In genomic region chr5:33472805-33473409, GRCh38 we compare ENCODE assay signal across 24 cellular contexts. TPM values are rescaled to one million over a fixed set of nuclear protein-coding genes. Genes with fewer than 3 reads are reported as not detected.
DNase-seq lines count a peak whose midpoint lies in the region; ATAC-seq and TF ChIP-seq lines count a peak whose summit lies in the region.
"Had no signal": no experiment of that assay in that cellular context is flagged by ENCODE, and none has a peak within 500 bp of the region (broad histone marks: within the 10 kb centered on the region; RNA-seq: fewer than 3 reads in every experiment).

No MANE protein-coding gene starts in this region.

- no peak overlapping the region for H2AK9ac ChIP-seq in IMR-90 (replicated peaks; ENCODE audit: low read depth, low read length, poor library complexity)

- POLR2A ChIA-PET in IMR-90 (lab: Charles Lee; ENCODE audit: unreplicated experiment), result no interaction called here

- peaks cover 24 to 28% of the 10 kb centered on the region in 2 experiments for H3K4me1 Mint-ChIP-seq in H9
- peaks cover 21% of the 10 kb centered on the region for H3K4me1 Mint-ChIP-seq in endodermal cell
- H3K4me1 Mint-ChIP-seq in mesothelial cell of epicardium, result peaks cover 3% of the 10 kb centered on the region
- H3K4me1 Mint-ChIP-seq: CD4-positive, alpha-beta memory T cell had no signal

- H4K20me1 ChIP-seq in H9 (ENCODE audit: control insufficient read depth, insufficient read depth, insufficient read length) (no peaks in the 10 kb centered on the region), IMR-90 (ENCODE audit: insufficient read depth, low read length) (peaks cover 9% of the 10 kb centered on the region; the same call in 1 of the 2 replicates)

- peak; percentile 46 for DNase-seq in H9
- no peak for DNase-seq in IMR-90
- DNase-seq in endodermal cell, result no peak
- no peak for DNase-seq in mesothelial cell of epicardium (ENCODE audit: low spot score in 2 of 2, unreplicated experiment in 2 of 2)
- DNase-seq in CD1c-positive myeloid dendritic cell (ENCODE audit: extremely low spot score), result no peak
- no peak for DNase-seq in mesenchymal stem cell
- DNase-seq: AML-193; CD4-positive, alpha-beta memory T cell; COR-L47; DMS53; GDM1; Kasumi-1; NCI-H1092 treated with DMSO at 0.1 percent for 48 hours; NCI-H1436; NCI-H187 treated with DMSO at 0.1 percent for 48 hours; NCI-H2171 treated with DMSO at 0.1 percent for 48 hours; NCI-H524; NCI-H748 treated with DMSO at 0.1 percent for 48 hours; PC-3 had no signal

- H3K27me3 ChIP-seq in H9 (ENCODE audit: insufficient read depth, low read length) (no peaks in the 10 kb centered on the region), IMR-90 (ENCODE audit: control insufficient read depth, insufficient read depth, low read length) (no peaks in the 10 kb centered on the region), endodermal cell (ENCODE audit: control insufficient read depth, insufficient read depth, low read length, poor library complexity, severe bottlenecking) (no peaks in the 10 kb centered on the region), mesenchymal stem cell (ENCODE audit: control insufficient read depth in 1 of 2, insufficient read depth in 1 of 2, low read length in 2 of 2) (no peaks in the 10 kb centered on the region)
- H3K27me3 ChIP-seq: BLaER1 treated with 17β-estradiol and CSF1 and Interleukin-3, amounts not matched to agents 10 nM and 100 nM had no signal

- H2AFZ ChIP-seq in H9 (ENCODE audit: low read length), result no peak overlapping the region
- no peak overlapping the region for H2AFZ ChIP-seq in IMR-90 (replicated peaks; ENCODE audit: low read length, poor library complexity)
- H2AFZ ChIP-seq in mesenchymal stem cell (ENCODE audit: low read depth, low read length), result no peak overlapping the region

- H4K8ac ChIP-seq in H9 (replicated peaks; ENCODE audit: insufficient read length, low read depth, low read length) (no peak overlapping the region), IMR-90 (ENCODE audit: low read depth in 2 of 2, low read length in 2 of 2) (no peak overlapping the region), mesenchymal stem cell (ENCODE audit: low read length) (no peak overlapping the region)

- H3K4ac ChIP-seq in H9 (ENCODE audit: low read depth, low read length) (no peak overlapping the region), IMR-90 (ENCODE audit: low read depth, low read length) (no peak overlapping the region), mesenchymal stem cell (ENCODE audit: low read depth in 1 of 2, low read length in 2 of 2) (no peak overlapping the region)

- H3K27me3 Mint-ChIP-seq in H9 (ENCODE audit: low read depth) (no peaks in the 10 kb centered on the region), endodermal cell (ENCODE audit: insufficient read depth) (no peaks in the 10 kb centered on the region), mesothelial cell of epicardium (ENCODE audit: low read depth) (no peaks in the 10 kb centered on the region)
- H3K27me3 Mint-ChIP-seq: CD4-positive, alpha-beta memory T cell had no signal

- H3K79me1 ChIP-seq in H9 (ENCODE audit: insufficient read depth, low read depth, low read length, poor library complexity, severe bottlenecking) (peaks cover 3% of the 10 kb centered on the region), IMR-90 (ENCODE audit: low read depth in 1 of 2, low read length in 2 of 2) (peaks cover 0 to 10% of the 10 kb centered on the region in 2 experiments; a peak in 3 of 4 replicates), mesenchymal stem cell (replicated peaks; ENCODE audit: low read length, poor library complexity, severe bottlenecking) (peaks cover 19% of the 10 kb centered on the region)

- no peak for TF ChIP-seq POLR2A in IMR-90 (IDR thresholded peaks at IDR 0.05; ENCODE audit: low read depth, low read length)

- H3K56ac ChIP-seq in H9 (ENCODE audit: insufficient read length, low read depth, low read length) (no peak overlapping the region), IMR-90 (ENCODE audit: extremely low read depth, insufficient read depth, low read length) (no peak overlapping the region)

- H3K4me1 ChIP-seq in H9 (ENCODE audit: insufficient read depth, low read length) (no peaks in the 10 kb centered on the region), IMR-90 (ENCODE audit: control insufficient read depth, insufficient read depth, low read length) (no peaks in the 10 kb centered on the region), endodermal cell (ENCODE audit: control insufficient read depth, insufficient read depth, low read length) (peaks cover 12% of the 10 kb centered on the region), mesenchymal stem cell (ENCODE audit: control insufficient read depth, insufficient read depth, low read depth, low read length) (peaks cover 1% of the 10 kb centered on the region)

- H3K14ac ChIP-seq in H9 (ENCODE audit: insufficient read depth, low read length) (no peak overlapping the region), IMR-90 (replicated peaks; ENCODE audit: low read depth, low read length) (no peak overlapping the region), mesenchymal stem cell (ENCODE audit: low read length in 2 of 2) (no peak overlapping the region)

- H3K27ac ChIP-seq in H9 (ENCODE audit: insufficient read length, low read depth, low read length), result no peak overlapping the region
- no peak overlapping the region for H3K27ac ChIP-seq in IMR-90 (ENCODE audit: insufficient read depth, low read length)
- no peak overlapping the region for H3K27ac ChIP-seq in endodermal cell (ENCODE audit: low read depth, low read length)
- H3K27ac ChIP-seq in mesenchymal stem cell (ENCODE audit: low read length, poor library complexity, severe bottlenecking), result no peak overlapping the region
- H3K27ac ChIP-seq: A549 had no signal

- TF ChIP-seq RAD21 in IMR-90 (IDR thresholded peaks at IDR 0.05; ENCODE audit: low read length), result no peak

- peaks cover 79 to 97% (median 96%) of the 10 kb centered on the region in 3 experiments for H3K36me3 Mint-ChIP-seq in H9 (ENCODE audit: insufficient read depth in 1 of 3, low read depth in 3 of 3)
- peaks cover 90% of the 10 kb centered on the region for H3K36me3 Mint-ChIP-seq in endodermal cell (ENCODE audit: low read depth)
- H3K36me3 Mint-ChIP-seq in mesothelial cell of epicardium, result peaks cover 61% of the 10 kb centered on the region

- H3K79me2 ChIP-seq in H9 (ENCODE audit: insufficient read depth, low read length), result no peaks in the 10 kb centered on the region

- WGBS in H9 (ENCODE audit: extremely low coverage, insufficient read length, low lambda C conversion rate), result no CpG with 5 or more reads among the region's 2 CpGs
- WGBS in IMR-90 (ENCODE audit: extremely low coverage in 2 of 2, insufficient read length in 1 of 2), 2 experiments, result 80% methylated on average over 1 of the region's 2 CpGs; no CpG with 5 or more reads in 1 of the 2 experiments
- WGBS in endodermal cell (ENCODE audit: insufficient coverage in 1 of 2, insufficient read length in 1 of 2), 2 experiments, result 40 to 53% methylated on average over 2 of the region's 2 CpGs
- 68% methylated on average over 2 of the region's 2 CpGs for WGBS in mesenchymal stem cell

- H3K9me3 Mint-ChIP-seq in H9 (peaks cover 2 to 3% of the 10 kb centered on the region in 2 experiments; a peak in 4 of 5 replicates), endodermal cell (peaks cover 6% of the 10 kb centered on the region), mesothelial cell of epicardium (peaks cover 7% of the 10 kb centered on the region)

- peaks cover 37% of the 10 kb centered on the region for H3K36me3 ChIP-seq in IMR-90 (ENCODE audit: control insufficient read depth, insufficient read depth, low read length)
- peaks cover 92% of the 10 kb centered on the region for H3K36me3 ChIP-seq in endodermal cell (ENCODE audit: control insufficient read depth, insufficient read depth, low read length)
- H3K36me3 ChIP-seq in mesenchymal stem cell (ENCODE audit: control insufficient read depth in 1 of 2, insufficient read depth in 2 of 2, low read depth in 1 of 2, low read length in 2 of 2), result peaks cover 23 to 83% of the 10 kb centered on the region in 2 experiments

- H3K9me1 ChIP-seq in IMR-90 (ENCODE audit: insufficient read depth, low read length), result no peaks in the 10 kb centered on the region

- H3K23ac ChIP-seq in H9 (ENCODE audit: insufficient read length, low read depth, low read length) (no peak overlapping the region), IMR-90 (ENCODE audit: low read depth, low read length) (no peak overlapping the region), mesenchymal stem cell (ENCODE audit: low read length in 2 of 2) (no peak overlapping the region)

- H2BK5ac ChIP-seq in H9 (ENCODE audit: insufficient read length, low read length), result no peak overlapping the region
- H2BK5ac ChIP-seq in IMR-90 (ENCODE audit: low read depth, low read length, poor library complexity, severe bottlenecking), result no peak overlapping the region
- H2BK5ac ChIP-seq in mesenchymal stem cell (ENCODE audit: low read depth, low read length, poor library complexity, severe bottlenecking), result no peak overlapping the region

- H3K18ac ChIP-seq in H9 (ENCODE audit: insufficient read length, low read depth, low read length) (no peak overlapping the region), IMR-90 (ENCODE audit: low read depth, low read length) (no peak overlapping the region), mesenchymal stem cell (ENCODE audit: low read depth in 1 of 2, low read length in 2 of 2) (no peak overlapping the region)

- no peak overlapping the region for H2BK120ac ChIP-seq in H9 (ENCODE audit: low read depth, low read length, poor library complexity, severe bottlenecking)
- no peak overlapping the region for H2BK120ac ChIP-seq in IMR-90 (ENCODE audit: low read depth, low read length)
- no peak overlapping the region for H2BK120ac ChIP-seq in mesenchymal stem cell (ENCODE audit: low read depth, low read length)

- peak overlapping the region; percentile 8 for H3T11ph ChIP-seq in H9 (ENCODE audit: low read length)

- H3K27ac Mint-ChIP-seq in H9 (peak overlapping the region; percentile 94 to 96 (median 94)), endodermal cell (peak overlapping the region; percentile 89), mesothelial cell of epicardium (peak overlapping the region; percentile 40)
- H3K27ac Mint-ChIP-seq: CD4-positive, alpha-beta memory T cell had no signal

- TF ChIP-seq CTCF in H9 (conservative IDR thresholded peaks at IDR 0.05) (no peak), IMR-90 (conservative IDR thresholded peaks at IDR 0.05; ENCODE audit: low read depth, low read length) (no peak), endodermal cell (conservative IDR thresholded peaks at IDR 0.05) (no peak), mesothelial cell of epicardium (IDR thresholded peaks at IDR 0.05; ENCODE audit: unreplicated experiment) (no peak)

- H2BK12ac ChIP-seq in H9 (ENCODE audit: insufficient read length, low read depth, low read length) (no peak overlapping the region), mesenchymal stem cell (ENCODE audit: low read length in 2 of 2) (no peak overlapping the region)

- H3K23me2 ChIP-seq in H9 (ENCODE audit: insufficient read length, low read depth, low read length, poor library complexity, severe bottlenecking), result no peaks in the 10 kb centered on the region

- no peak for ATAC-seq in IMR-90 (ENCODE audit: low read depth)
- ATAC-seq in HG03108 (IDR thresholded peaks at IDR 0.05; ENCODE audit: unreplicated experiment), result no peak
- ATAC-seq: A549, GM12878, PC-3, SK-N-SH treated with all-trans-retinoic acid at 6 μM for 48 hours had no signal

- no peak overlapping the region for H2BK15ac ChIP-seq in H9 (ENCODE audit: low read depth, low read length)
- no peak overlapping the region for H2BK15ac ChIP-seq in IMR-90 (ENCODE audit: low read depth, low read length)
- H2BK15ac ChIP-seq in mesenchymal stem cell (ENCODE audit: low read depth, poor library complexity, severe bottlenecking), result no peak overlapping the region

- H3K9ac ChIP-seq in H9 (ENCODE audit: extremely low read depth, insufficient read length, low read length) (no peak overlapping the region), IMR-90 (ENCODE audit: low read depth, low read length) (no peak overlapping the region), endodermal cell (ENCODE audit: extremely low read depth, low read length, poor library complexity, severe bottlenecking) (no peak overlapping the region), mesenchymal stem cell (ENCODE audit: low read length) (no peak overlapping the region)
- H3K9ac ChIP-seq: BLaER1 treated with 17β-estradiol and CSF1 and Interleukin-3, amounts not matched to agents 10 nM and 100 nM had no signal

- H4K5ac ChIP-seq in H9 (ENCODE audit: insufficient read length, low read depth, low read length), result no peak overlapping the region
- no peak overlapping the region for H4K5ac ChIP-seq in IMR-90 (ENCODE audit: low read depth, low read length)

- H3K4me3 ChIP-seq in IMR-90 (ENCODE audit: insufficient read depth, low read depth, low read length) (no peak overlapping the region), endodermal cell (ENCODE audit: low read length) (no peak overlapping the region), mesenchymal stem cell (ENCODE audit: insufficient read depth in 1 of 2, low read depth in 1 of 2, low read length in 2 of 2) (no peak overlapping the region)
- H3K4me3 ChIP-seq: A549; BLaER1 treated with 17β-estradiol and CSF1 and Interleukin-3, amounts not matched to agents 10 nM and 100 nM; GM12878 had no signal

- CTCF ChIA-PET in IMR-90 (lab: Yijun Ruan, JAX), result no interaction called here

- BruUV-seq in IMR-90 (replicated peaks; lab: Mats Ljungman, UMichigan), result no TSS peak

- H3K4me2 ChIP-seq in H9 (ENCODE audit: insufficient read depth, insufficient read length, low read length) (no peak overlapping the region), IMR-90 (ENCODE audit: low read depth, low read length) (no peak overlapping the region), mesenchymal stem cell (ENCODE audit: low read length, poor library complexity, severe bottlenecking) (no peak overlapping the region)
- H3K4me2 ChIP-seq: A549; BLaER1 treated with 17β-estradiol and CSF1 and Interleukin-3, amounts not matched to agents 10 nM and 100 nM had no signal

- dilution Hi-C loops in IMR-90 (cut with HindIII; ENCODE audit: low sequenced_read_pairs, unreplicated experiment), result no loop called here

- H3K4me3 Mint-ChIP-seq in H9 (peak overlapping the region in 1 of 2 experiments; percentile 19; a peak in 3 of 5 replicates), endodermal cell (no peak overlapping the region), mesothelial cell of epicardium (no peak overlapping the region)
- H3K4me3 Mint-ChIP-seq: CD4-positive, alpha-beta memory T cell had no signal

- H3K9me3 ChIP-seq in H9 (ENCODE audit: control insufficient read depth, low read depth, low read length) (no peaks in the 10 kb centered on the region), IMR-90 (ENCODE audit: control insufficient read depth, insufficient read depth, low read length) (no peaks in the 10 kb centered on the region), endodermal cell (ENCODE audit: control insufficient read depth, low read length) (peaks cover 42% of the 10 kb centered on the region), mesenchymal stem cell (ENCODE audit: control insufficient read depth, low read length) (no peaks in the 10 kb centered on the region)
- H3K9me3 ChIP-seq: A549 had no signal

- in situ Hi-C loops in IMR-90 (cut with MboI; ENCODE audit: low sequenced_read_pairs), result no loop called here

- H2AK5ac ChIP-seq in H9 (ENCODE audit: insufficient read length, low read length) (no peak overlapping the region), IMR-90 (ENCODE audit: low read depth, low read length) (no peak overlapping the region), mesenchymal stem cell (ENCODE audit: low read length, severe bottlenecking) (no peak overlapping the region)

- intact Hi-C loops in IMR-90 (cut with micrococcal nuclease), result loop anchor here (5.0 kb wide), 1 partner anchor 459 kb away; no protein-coding TSS in a partner anchor

- H2BK20ac ChIP-seq in H9 (ENCODE audit: low read depth, low read length, poor library complexity, severe bottlenecking) (no peak overlapping the region), IMR-90 (ENCODE audit: low read depth, low read length) (no peak overlapping the region)

- H4K91ac ChIP-seq in H9 (ENCODE audit: insufficient read length, low read depth, low read length), result no peak overlapping the region
- H4K91ac ChIP-seq in IMR-90 (ENCODE audit: insufficient read depth, low read depth, low read length), result no peak overlapping the region
- no peak overlapping the region for H4K91ac ChIP-seq in mesenchymal stem cell (ENCODE audit: low read length)

RNA-seq across cellular contexts. Expression of gene TARS1, which starts 32.1 kb away (rescaled TPM):
- total RNA-seq in H9 (2021), result 388 and 417 TPM in 2 replicates
- total RNA-seq in IMR-90 (2012; rRNA removed), result 175 and 219 TPM in 2 replicates
- 68.4 and 90.8 TPM in 2 replicates for polyA plus RNA-seq in IMR-90 (2012; rRNA removed)
- 16.3 and 29.2 TPM in 2 replicates for polyA plus RNA-seq in IMR-90 (2012; cell fraction: cytosol; rRNA removed)
- polyA plus RNA-seq in IMR-90 (2012; cell fraction: nucleus; rRNA removed; ENCODE audit: low replicate concordance), result 8.5 and 62.4 TPM in 2 replicates
- 100 to 1,000 TPM; 143 to 179 TPM for total RNA-seq in endodermal cell
- 153 TPM for polyA plus RNA-seq in endodermal cell (2013, experiment 1 of 2)
- 117 TPM for polyA plus RNA-seq in endodermal cell (2013, experiment 2 of 2)
- total RNA-seq in mesothelial cell of epicardium, result 114 to 119 TPM (median 117 TPM) in 3 replicates
- 298 TPM for polyA plus RNA-seq in mesenchymal stem cell (2013, experiment 1 of 2)
- polyA plus RNA-seq in mesenchymal stem cell (2013, experiment 2 of 2), result 310 TPM

Comparison
In these comparisons a context has a peak if more than half of its experiments do, and no peak if none do; other contexts are left out.
1. H3K27ac Mint-ChIP-seq: peak in every context shown above with its lines; median percentile 94 in H9; 89 in endodermal cell; 40 in mesothelial cell of epicardium.